ENCODE assay signal across 1 cellular context in genomic region chr4:76905521-76905920, GRCh38.
TF ChIP-seq lines count a peak whose summit lies in the region.

No MANE protein-coding gene starts in this region.

TF ChIP-seq in GM23338, 12 proteins besides CTCF, POLR2A, EP300 and RAD21:
- TF ChIP-seq, protein P1, sequence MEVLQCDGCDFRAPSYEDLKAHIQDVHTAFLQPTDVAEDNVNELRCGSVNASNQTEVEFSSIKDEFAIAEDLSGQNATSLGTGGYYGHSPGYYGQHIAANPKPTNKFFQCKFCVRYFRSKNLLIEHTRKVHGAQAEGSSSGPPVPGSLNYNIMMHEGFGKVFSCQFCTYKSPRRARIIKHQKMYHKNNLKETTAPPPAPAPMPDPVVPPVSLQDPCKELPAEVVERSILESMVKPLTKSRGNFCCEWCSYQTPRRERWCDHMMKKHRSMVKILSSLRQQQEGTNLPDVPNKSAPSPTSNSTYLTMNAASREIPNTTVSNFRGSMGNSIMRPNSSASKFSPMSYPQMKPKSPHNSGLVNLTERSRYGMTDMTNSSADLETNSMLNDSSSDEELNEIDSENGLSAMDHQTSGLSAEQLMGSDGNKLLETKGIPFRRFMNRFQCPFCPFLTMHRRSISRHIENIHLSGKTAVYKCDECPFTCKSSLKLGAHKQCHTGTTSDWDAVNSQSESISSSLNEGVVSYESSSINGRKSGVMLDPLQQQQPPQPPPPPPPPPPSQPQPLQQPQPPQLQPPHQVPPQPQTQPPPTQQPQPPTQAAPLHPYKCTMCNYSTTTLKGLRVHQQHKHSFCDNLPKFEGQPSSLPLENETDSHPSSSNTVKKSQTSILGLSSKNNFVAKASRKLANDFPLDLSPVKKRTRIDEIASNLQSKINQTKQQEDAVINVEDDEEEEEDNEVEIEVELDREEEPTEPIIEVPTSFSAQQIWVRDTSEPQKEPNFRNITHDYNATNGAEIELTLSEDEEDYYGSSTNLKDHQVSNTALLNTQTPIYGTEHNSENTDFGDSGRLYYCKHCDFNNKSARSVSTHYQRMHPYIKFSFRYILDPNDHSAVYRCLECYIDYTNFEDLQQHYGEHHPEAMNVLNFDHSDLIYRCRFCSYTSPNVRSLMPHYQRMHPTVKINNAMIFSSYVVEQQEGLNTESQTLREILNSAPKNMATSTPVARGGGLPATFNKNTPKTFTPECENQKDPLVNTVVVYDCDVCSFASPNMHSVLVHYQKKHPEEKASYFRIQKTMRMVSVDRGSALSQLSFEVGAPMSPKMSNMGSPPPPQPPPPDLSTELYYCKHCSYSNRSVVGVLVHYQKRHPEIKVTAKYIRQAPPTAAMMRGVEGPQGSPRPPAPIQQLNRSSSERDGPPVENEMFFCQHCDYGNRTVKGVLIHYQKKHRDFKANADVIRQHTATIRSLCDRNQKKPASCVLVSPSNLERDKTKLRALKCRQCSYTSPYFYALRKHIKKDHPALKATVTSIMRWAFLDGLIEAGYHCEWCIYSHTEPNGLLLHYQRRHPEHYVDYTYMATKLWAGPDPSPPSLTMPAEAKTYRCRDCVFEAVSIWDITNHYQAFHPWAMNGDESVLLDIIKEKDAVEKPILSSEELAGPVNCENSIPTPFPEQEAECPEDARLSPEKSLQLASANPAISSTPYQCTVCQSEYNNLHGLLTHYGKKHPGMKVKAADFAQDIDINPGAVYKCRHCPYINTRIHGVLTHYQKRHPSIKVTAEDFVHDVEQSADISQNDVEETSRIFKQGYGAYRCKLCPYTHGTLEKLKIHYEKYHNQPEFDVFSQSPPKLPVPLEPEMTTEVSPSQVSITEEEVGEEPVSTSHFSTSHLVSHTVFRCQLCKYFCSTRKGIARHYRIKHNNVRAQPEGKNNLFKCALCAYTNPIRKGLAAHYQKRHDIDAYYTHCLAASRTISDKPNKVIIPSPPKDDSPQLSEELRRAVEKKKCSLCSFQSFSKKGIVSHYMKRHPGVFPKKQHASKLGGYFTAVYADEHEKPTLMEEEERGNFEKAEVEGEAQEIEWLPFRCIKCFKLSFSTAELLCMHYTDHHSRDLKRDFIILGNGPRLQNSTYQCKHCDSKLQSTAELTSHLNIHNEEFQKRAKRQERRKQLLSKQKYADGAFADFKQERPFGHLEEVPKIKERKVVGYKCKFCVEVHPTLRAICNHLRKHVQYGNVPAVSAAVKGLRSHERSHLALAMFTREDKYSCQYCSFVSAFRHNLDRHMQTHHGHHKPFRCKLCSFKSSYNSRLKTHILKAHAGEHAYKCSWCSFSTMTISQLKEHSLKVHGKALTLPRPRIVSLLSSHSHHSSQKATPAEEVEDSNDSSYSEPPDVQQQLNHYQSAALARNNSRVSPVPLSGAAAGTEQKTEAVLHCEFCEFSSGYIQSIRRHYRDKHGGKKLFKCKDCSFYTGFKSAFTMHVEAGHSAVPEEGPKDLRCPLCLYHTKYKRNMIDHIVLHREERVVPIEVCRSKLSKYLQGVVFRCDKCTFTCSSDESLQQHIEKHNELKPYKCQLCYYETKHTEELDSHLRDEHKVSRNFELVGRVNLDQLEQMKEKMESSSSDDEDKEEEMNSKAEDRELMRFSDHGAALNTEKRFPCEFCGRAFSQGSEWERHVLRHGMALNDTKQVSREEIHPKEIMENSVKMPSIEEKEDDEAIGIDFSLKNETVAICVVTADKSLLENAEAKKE (CRISPR knock-in tag; IDR thresholded peaks at IDR 0.05), result no peak
- TF ChIP-seq CREB1 (CRISPR knock-in tag; IDR thresholded peaks at IDR 0.05; ENCODE audit: low read depth) (no peak), ETS1 (IDR thresholded peaks at IDR 0.05) (no peak), EZH2 (IDR thresholded peaks at IDR 0.05; ENCODE audit: low read depth, unreplicated experiment) (no peak), REST (IDR thresholded peaks at IDR 0.05; ENCODE audit: unreplicated experiment) (no peak), JUNB (IDR thresholded peaks at IDR 0.05; ENCODE audit: unreplicated experiment) (no peak), ZNF331 (CRISPR knock-in tag; IDR thresholded peaks at IDR 0.05; ENCODE audit: low read depth) (no peak), ZNF114 (CRISPR knock-in tag; IDR thresholded peaks at IDR 0.05) (no peak), POLR2AphosphoS5 (IDR thresholded peaks at IDR 0.05; ENCODE audit: low read depth) (no peak), NANOG (IDR thresholded peaks at IDR 0.05; ENCODE audit: borderline replicate concordance) (no peak), STAT1 (IDR thresholded peaks at IDR 0.05; ENCODE audit: unreplicated experiment) (no peak), EZH2phosphoT487 (IDR thresholded peaks at IDR 0.05; ENCODE audit: unreplicated experiment) (no peak)
